20 cellular contexts compared by ENCODE assay signal in the genomic region with DNA sequence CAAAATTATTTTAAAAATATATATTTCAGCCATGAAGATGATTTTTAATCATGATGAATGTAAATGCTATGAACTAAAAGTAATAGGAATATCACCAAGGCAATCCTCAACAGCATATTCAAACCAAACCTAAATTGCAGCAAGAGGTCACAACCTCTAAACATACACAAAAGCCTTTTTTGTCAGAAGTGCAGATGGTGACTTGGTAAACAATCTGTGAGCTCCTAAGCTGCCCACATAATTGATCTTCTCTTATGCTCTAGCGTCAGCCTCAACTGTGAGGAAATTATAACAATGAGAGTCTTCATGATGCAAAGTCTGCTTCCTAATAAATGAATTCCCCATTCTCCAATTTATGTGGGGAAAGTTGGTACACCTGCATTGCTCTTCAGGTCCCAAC.
DNase-seq lines count a peak whose midpoint lies in the region; TF ChIP-seq lines count a peak whose summit lies in the region.
"Had no signal": no experiment of that assay in that cellular context is flagged by ENCODE, and none has a peak within 500 bp of the region (broad histone marks: within the 10 kb centered on the region; RNA-seq: fewer than 3 reads in every experiment).

No MANE protein-coding gene starts in this region.

- no peak for TF ChIP-seq CTCF in SK-N-SH (IDR thresholded peaks at IDR 0.05)

- no peaks in the 10 kb centered on the region for H3K36me3 ChIP-seq in SK-N-SH (replicated peaks in 1 of 2; ENCODE audit: control insufficient read depth in 1 of 2, insufficient read depth in 2 of 2, low read length in 1 of 2)
- H3K36me3 ChIP-seq: BE2C had no signal

- H3K4me3 ChIP-seq in SK-N-SH (ENCODE audit: low read depth in 2 of 2, low read length in 1 of 2) = no peak overlapping the region
- H3K4me3 ChIP-seq: A549 had no signal

- H2AFZ ChIP-seq in SK-N-SH (ENCODE audit: low read depth) = no peak overlapping the region

- no peak for TF ChIP-seq RAD21 in SK-N-SH (IDR thresholded peaks at IDR 0.05; ENCODE audit: low read length)

- no peaks in the 10 kb centered on the region for H3K27me3 ChIP-seq in SK-N-SH (ENCODE audit: insufficient read depth)
- H3K27me3 ChIP-seq: BE2C had no signal

- no peaks in the 10 kb centered on the region for H3K9me2 ChIP-seq in SK-N-SH

- H3K27ac ChIP-seq in SK-N-SH (ENCODE audit: low read depth in 2 of 2, low read length in 1 of 2) = no peak overlapping the region
- H3K27ac ChIP-seq: A549 had no signal

- H3K9ac ChIP-seq in SK-N-SH = no peak overlapping the region

- H3K4me2 ChIP-seq in SK-N-SH = no peak overlapping the region
- H3K4me2 ChIP-seq: A549 had no signal

- H3K9me3 ChIP-seq in SK-N-SH = no peaks in the 10 kb centered on the region
- H3K9me3 ChIP-seq: A549, BE2C had no signal

- POLR2A ChIA-PET in SK-N-SH (lab: Yijun Ruan, JAX) = no interaction called here

- H3K79me2 ChIP-seq in SK-N-SH (ENCODE audit: insufficient read depth) = no peaks in the 10 kb centered on the region

- TF ChIP-seq EP300 in SK-N-SH (IDR thresholded peaks at IDR 0.05; ENCODE audit: borderline replicate concordance in 1 of 2, low read depth in 1 of 2, low read length in 1 of 2) = no peak

- WGBS in SK-N-SH (ENCODE audit: low lambda C conversion rate) = 26% methylated on average over 1 of the region's 1 CpG

- H4K20me1 ChIP-seq in SK-N-SH (ENCODE audit: insufficient read depth) = no peaks in the 10 kb centered on the region

- CTCF ChIA-PET in SK-N-SH (lab: Yijun Ruan, JAX) = interaction anchor here (1.0 to 1.9 kb wide), 3 partner anchors 11 to 21 kb away, joined by 3 to 4 read pairs (median 3); no protein-coding TSS in a partner anchor

- DNase-seq in NCI-H2171 treated with DMSO at 0.1 percent for 48 hours (lab: John Stamatoyannopoulos, UW) = peak; percentile 30
- DNase-seq in NCI-H2171 (lab: John Stamatoyannopoulos, UW) = no peak
- DNase-seq in NCI-H1694 treated with DMSO at 0.1 percent for 48 hours (lab: John Stamatoyannopoulos, UW) = peak; percentile 24
- peak; percentile 76 for DNase-seq in NCI-H82 treated with DMSO at 0.1 percent for 48 hours (lab: John Stamatoyannopoulos, UW; ENCODE audit: unreplicated experiment)
- DNase-seq in pons (ENCODE audit: low spot score) = peak; percentile 24
- DNase-seq in Ammon's horn (ENCODE audit: low spot score) = no peak
- DNase-seq in activated naive CD4-positive, alpha-beta T cell treated with Interleukin-2 at 50 U/mL for 16 hours = no peak
- DNase-seq in SK-N-SH = no peak
- DNase-seq: BE2C, DMS79 treated with DMSO at 0.1 percent for 48 hours, KBM-7, MM.1S, NCI-H1048, NCI-H1436 treated with DMSO at 0.1 percent for 48 hours, NCI-H2081 treated with DMSO at 0.1 percent for 48 hours, NCI-H446, NCI-H526, OCI-M1, Right ventricle myocardium superior had no signal

- H3F3A ChIP-seq in SK-N-SH (replicated peaks; ENCODE audit: insufficient read depth) = no peaks in the 10 kb centered on the region

- peaks cover 0 to 2% of the 10 kb centered on the region in 2 experiments; a peak in 1 of 4 replicates for H3K4me1 ChIP-seq in SK-N-SH (ENCODE audit: control insufficient read depth in 1 of 2, insufficient read depth in 2 of 2, low read depth in 1 of 2, low read length in 1 of 2)
- H3K4me1 ChIP-seq: A549, BE2C had no signal

TF ChIP-seq in SK-N-SH, 30 proteins besides CTCF, POLR2A, EP300 and RAD21:
- TF ChIP-seq CHD2 (IDR thresholded peaks at IDR 0.05; ENCODE audit: low read length, partially characterized antibody) = no peak
- no peak for TF ChIP-seq SMC3 (IDR thresholded peaks at IDR 0.05; ENCODE audit: low read depth, low read length)
- no peak for TF ChIP-seq MXI1 (IDR thresholded peaks at IDR 0.05; ENCODE audit: low read depth, low read length)
- TF ChIP-seq RFX5 (IDR thresholded peaks at IDR 0.05; ENCODE audit: low read length) = no peak
- no peak for TF ChIP-seq RXRA (IDR thresholded peaks at IDR 0.05; ENCODE audit: borderline replicate concordance, low read depth)
- TF ChIP-seq TEAD4 (IDR thresholded peaks at IDR 0.05; ENCODE audit: borderline replicate concordance, insufficient read depth) = no peak
- TF ChIP-seq, protein P1, sequence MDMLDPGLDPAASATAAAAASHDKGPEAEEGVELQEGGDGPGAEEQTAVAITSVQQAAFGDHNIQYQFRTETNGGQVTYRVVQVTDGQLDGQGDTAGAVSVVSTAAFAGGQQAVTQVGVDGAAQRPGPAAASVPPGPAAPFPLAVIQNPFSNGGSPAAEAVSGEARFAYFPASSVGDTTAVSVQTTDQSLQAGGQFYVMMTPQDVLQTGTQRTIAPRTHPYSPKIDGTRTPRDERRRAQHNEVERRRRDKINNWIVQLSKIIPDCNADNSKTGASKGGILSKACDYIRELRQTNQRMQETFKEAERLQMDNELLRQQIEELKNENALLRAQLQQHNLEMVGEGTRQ (IDR thresholded peaks at IDR 0.05; ENCODE audit: borderline replicate concordance, low read depth, low read length) = no peak
- TF ChIP-seq, protein P2, sequence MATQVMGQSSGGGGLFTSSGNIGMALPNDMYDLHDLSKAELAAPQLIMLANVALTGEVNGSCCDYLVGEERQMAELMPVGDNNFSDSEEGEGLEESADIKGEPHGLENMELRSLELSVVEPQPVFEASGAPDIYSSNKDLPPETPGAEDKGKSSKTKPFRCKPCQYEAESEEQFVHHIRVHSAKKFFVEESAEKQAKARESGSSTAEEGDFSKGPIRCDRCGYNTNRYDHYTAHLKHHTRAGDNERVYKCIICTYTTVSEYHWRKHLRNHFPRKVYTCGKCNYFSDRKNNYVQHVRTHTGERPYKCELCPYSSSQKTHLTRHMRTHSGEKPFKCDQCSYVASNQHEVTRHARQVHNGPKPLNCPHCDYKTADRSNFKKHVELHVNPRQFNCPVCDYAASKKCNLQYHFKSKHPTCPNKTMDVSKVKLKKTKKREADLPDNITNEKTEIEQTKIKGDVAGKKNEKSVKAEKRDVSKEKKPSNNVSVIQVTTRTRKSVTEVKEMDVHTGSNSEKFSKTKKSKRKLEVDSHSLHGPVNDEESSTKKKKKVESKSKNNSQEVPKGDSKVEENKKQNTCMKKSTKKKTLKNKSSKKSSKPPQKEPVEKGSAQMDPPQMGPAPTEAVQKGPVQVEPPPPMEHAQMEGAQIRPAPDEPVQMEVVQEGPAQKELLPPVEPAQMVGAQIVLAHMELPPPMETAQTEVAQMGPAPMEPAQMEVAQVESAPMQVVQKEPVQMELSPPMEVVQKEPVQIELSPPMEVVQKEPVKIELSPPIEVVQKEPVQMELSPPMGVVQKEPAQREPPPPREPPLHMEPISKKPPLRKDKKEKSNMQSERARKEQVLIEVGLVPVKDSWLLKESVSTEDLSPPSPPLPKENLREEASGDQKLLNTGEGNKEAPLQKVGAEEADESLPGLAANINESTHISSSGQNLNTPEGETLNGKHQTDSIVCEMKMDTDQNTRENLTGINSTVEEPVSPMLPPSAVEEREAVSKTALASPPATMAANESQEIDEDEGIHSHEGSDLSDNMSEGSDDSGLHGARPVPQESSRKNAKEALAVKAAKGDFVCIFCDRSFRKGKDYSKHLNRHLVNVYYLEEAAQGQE (IDR thresholded peaks at IDR 0.05; ENCODE audit: low read depth, low read length) = no peak
- TF ChIP-seq ELF1 (IDR thresholded peaks at IDR 0.05) = no peak
- TF ChIP-seq NRF1 (IDR thresholded peaks at IDR 0.05; ENCODE audit: low read depth, low read length) = no peak
- TF ChIP-seq TCF12 (IDR thresholded peaks at IDR 0.05) = no peak
- no peak for TF ChIP-seq TAF1 (IDR thresholded peaks at IDR 0.05; ENCODE audit: borderline replicate concordance, low read depth, low read length)
- TF ChIP-seq, protein P3, sequence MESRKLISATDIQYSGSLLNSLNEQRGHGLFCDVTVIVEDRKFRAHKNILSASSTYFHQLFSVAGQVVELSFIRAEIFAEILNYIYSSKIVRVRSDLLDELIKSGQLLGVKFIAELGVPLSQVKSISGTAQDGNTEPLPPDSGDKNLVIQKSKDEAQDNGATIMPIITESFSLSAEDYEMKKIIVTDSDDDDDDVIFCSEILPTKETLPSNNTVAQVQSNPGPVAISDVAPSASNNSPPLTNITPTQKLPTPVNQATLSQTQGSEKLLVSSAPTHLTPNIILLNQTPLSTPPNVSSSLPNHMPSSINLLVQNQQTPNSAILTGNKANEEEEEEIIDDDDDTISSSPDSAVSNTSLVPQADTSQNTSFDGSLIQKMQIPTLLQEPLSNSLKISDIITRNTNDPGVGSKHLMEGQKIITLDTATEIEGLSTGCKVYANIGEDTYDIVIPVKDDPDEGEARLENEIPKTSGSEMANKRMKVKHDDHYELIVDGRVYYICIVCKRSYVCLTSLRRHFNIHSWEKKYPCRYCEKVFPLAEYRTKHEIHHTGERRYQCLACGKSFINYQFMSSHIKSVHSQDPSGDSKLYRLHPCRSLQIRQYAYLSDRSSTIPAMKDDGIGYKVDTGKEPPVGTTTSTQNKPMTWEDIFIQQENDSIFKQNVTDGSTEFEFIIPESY (IDR thresholded peaks at IDR 0.05; ENCODE audit: borderline replicate concordance, low read depth) = no peak
- no peak for TF ChIP-seq YY1 (IDR thresholded peaks at IDR 0.05; ENCODE audit: low read depth)
- TF ChIP-seq MEF2A (IDR thresholded peaks at IDR 0.05; ENCODE audit: borderline replicate concordance, low read depth) = no peak
- TF ChIP-seq, protein P4, sequence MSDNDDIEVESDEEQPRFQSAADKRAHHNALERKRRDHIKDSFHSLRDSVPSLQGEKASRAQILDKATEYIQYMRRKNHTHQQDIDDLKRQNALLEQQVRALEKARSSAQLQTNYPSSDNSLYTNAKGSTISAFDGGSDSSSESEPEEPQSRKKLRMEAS (IDR thresholded peaks at IDR 0.05; ENCODE audit: low read depth) = no peak
- TF ChIP-seq RCOR1 (IDR thresholded peaks at IDR 0.05; ENCODE audit: low read length) = no peak
- TF ChIP-seq, protein P5, sequence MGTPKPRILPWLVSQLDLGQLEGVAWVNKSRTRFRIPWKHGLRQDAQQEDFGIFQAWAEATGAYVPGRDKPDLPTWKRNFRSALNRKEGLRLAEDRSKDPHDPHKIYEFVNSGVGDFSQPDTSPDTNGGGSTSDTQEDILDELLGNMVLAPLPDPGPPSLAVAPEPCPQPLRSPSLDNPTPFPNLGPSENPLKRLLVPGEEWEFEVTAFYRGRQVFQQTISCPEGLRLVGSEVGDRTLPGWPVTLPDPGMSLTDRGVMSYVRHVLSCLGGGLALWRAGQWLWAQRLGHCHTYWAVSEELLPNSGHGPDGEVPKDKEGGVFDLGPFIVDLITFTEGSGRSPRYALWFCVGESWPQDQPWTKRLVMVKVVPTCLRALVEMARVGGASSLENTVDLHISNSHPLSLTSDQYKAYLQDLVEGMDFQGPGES (IDR thresholded peaks at IDR 0.05; ENCODE audit: low read depth, low read length) = no peak
- TF ChIP-seq FOSL2 (IDR thresholded peaks at IDR 0.05; ENCODE audit: borderline replicate concordance, low read depth) = no peak
- no peak for TF ChIP-seq NFIC (IDR thresholded peaks at IDR 0.05; ENCODE audit: borderline replicate concordance)

Comparison
In these comparisons a context has a peak if more than half of its experiments do, and no peak if none do; other contexts are left out.
1. DNase-seq: peak in NCI-H2171 treated with DMSO at 0.1 percent for 48 hours (single experiment), NCI-H1694 treated with DMSO at 0.1 percent for 48 hours (single experiment), NCI-H82 treated with DMSO at 0.1 percent for 48 hours (single experiment) and pons (single experiment); none in NCI-H2171 (single experiment), Ammon's horn (single experiment), activated naive CD4-positive, alpha-beta T cell treated with Interleukin-2 at 50 U/mL for 16 hours (single experiment) and SK-N-SH (single experiment).